ENCODE assay signal across 22 cellular contexts in genomic region chr5:31463341-31463740, GRCh38.
"Had no signal": no experiment of that assay in that cellular context is flagged by ENCODE, and none has a peak within 500 bp of the region (broad histone marks: within the 10 kb centered on the region; RNA-seq: fewer than 3 reads in every experiment).

No MANE protein-coding gene starts in this region.

- H3K9ac ChIP-seq: SK-N-SH had no signal

- H3K27ac ChIP-seq: adrenal gland, Peyer's patch, RWPE1, SJCRH30, VCaP had no signal

- H3K9me2 ChIP-seq: SK-N-SH had no signal

- H3K9me3 ChIP-seq: adrenal gland, Peyer's patch, SJCRH30, SK-N-SH had no signal

- DNase-seq: activated CD4-positive, alpha-beta T cell treated with anti-CD3 and anti-CD28 coated beads for 36 hours; activated CD4-positive, CD25-positive, alpha-beta regulatory T cell; activated CD8-positive, alpha-beta memory T cell treated with anti-CD3 and anti-CD28 coated beads, Interleukin-2, amount 50 U/mL, for 4 hours; activated CD8-positive, alpha-beta T cell treated with anti-CD3 and anti-CD28 coated beads for 36 hours; activated naive CD4-positive, alpha-beta T cell treated with anti-CD3 and anti-CD28 coated beads, Interleukin-2, amount 50 U/mL, for 16 hours; activated naive CD8-positive, alpha-beta T cell treated with anti-CD3 and anti-CD28 coated beads, Interleukin-2, amount 10 ng/mL, durations not matched to agents 7 days and 5 days; adrenal gland; anterior cingulate cortex; MM.1S; NCI-H1105; NCI-H1436; NCI-H1694 treated with DMSO at 0.1 percent for 48 hours; NCI-H2029 treated with DMSO at 0.1 percent for 48 hours; NCI-H345; NCI-H524; Peyer's patch; Right ventricle myocardium superior; SJCRH30; SK-N-SH; T-helper 1 cell had no signal

- H3K4me2 ChIP-seq: SK-N-SH had no signal

- H3K27me3 Mint-ChIP-seq: activated CD4-positive, alpha-beta T cell treated with anti-CD3 and anti-CD28 coated beads for 36 hours; activated CD8-positive, alpha-beta T cell treated with anti-CD3 and anti-CD28 coated beads for 36 hours; activated naive CD8-positive, alpha-beta T cell treated with anti-CD3 and anti-CD28 coated beads, Interleukin-2, amount 10 ng/mL, durations not matched to agents 7 days and 5 days had no signal

- H3K4me3 Mint-ChIP-seq: activated CD4-positive, alpha-beta T cell treated with anti-CD3 and anti-CD28 coated beads for 36 hours; activated CD8-positive, alpha-beta T cell treated with anti-CD3 and anti-CD28 coated beads for 36 hours; activated naive CD8-positive, alpha-beta T cell treated with anti-CD3 and anti-CD28 coated beads, Interleukin-2, amount 10 ng/mL, durations not matched to agents 7 days and 5 days had no signal

- H3K27me3 ChIP-seq: adrenal gland, Peyer's patch, SJCRH30 had no signal

- H3K27ac Mint-ChIP-seq: activated CD4-positive, alpha-beta T cell treated with anti-CD3 and anti-CD28 coated beads for 36 hours; activated CD8-positive, alpha-beta T cell treated with anti-CD3 and anti-CD28 coated beads for 36 hours; activated naive CD8-positive, alpha-beta T cell treated with anti-CD3 and anti-CD28 coated beads, Interleukin-2, amount 10 ng/mL, durations not matched to agents 7 days and 5 days had no signal

- H3K4me1 Mint-ChIP-seq: activated CD4-positive, alpha-beta T cell treated with anti-CD3 and anti-CD28 coated beads for 36 hours; activated naive CD8-positive, alpha-beta T cell treated with anti-CD3 and anti-CD28 coated beads, Interleukin-2, amount 10 ng/mL, durations not matched to agents 7 days and 5 days had no signal

- H3K4me3 ChIP-seq: adrenal gland, Peyer's patch, SJCRH30 had no signal

- H3K4me1 ChIP-seq: adrenal gland, Peyer's patch, SJCRH30 had no signal
